Comparison of ENCODE assay signal across 8 cellular contexts in the genomic region with DNA sequence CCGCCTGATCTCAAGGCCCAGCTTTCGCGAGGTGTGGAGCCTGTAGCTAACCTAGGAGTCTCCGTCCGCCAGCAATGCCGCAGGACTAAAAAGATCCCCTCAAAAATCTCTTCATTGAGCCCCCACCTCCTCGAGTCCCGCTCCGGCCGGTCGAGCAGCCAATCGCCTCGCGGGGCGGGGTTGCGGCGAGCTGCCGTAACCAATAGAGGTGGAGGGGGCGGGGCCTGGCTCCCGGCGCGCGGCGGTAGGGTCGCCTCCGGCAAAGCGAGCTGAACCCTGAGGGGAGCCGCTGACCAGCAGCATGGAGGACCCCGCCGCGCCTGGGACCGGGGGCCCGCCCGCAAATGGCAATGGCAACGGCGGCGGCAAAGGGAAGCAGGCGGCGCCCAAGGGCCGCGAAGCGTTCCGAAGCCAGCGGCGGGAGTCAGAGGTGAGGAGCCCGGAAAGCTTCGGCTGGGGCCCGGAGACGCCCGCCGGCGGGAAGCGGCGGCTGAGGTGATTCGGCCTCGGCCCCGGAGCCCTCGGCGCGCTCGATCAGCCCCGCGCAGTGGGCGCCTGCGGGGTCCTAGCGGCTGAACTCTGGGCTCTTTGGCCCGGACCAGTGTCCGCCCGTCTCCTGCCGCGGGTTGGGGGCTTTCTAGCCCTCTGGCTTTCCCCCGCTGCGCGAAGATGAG. TPM values are rescaled to one million over a fixed set of nuclear protein-coding genes. Genes with fewer than 3 reads are reported as not detected.
A peak's percentile ranks its signal among the peaks of the same experiment; 100 is the strongest.
DNase-seq lines count a peak whose midpoint lies in the region; ATAC-seq and TF ChIP-seq lines count a peak whose summit lies in the region.

A gene with protein sequence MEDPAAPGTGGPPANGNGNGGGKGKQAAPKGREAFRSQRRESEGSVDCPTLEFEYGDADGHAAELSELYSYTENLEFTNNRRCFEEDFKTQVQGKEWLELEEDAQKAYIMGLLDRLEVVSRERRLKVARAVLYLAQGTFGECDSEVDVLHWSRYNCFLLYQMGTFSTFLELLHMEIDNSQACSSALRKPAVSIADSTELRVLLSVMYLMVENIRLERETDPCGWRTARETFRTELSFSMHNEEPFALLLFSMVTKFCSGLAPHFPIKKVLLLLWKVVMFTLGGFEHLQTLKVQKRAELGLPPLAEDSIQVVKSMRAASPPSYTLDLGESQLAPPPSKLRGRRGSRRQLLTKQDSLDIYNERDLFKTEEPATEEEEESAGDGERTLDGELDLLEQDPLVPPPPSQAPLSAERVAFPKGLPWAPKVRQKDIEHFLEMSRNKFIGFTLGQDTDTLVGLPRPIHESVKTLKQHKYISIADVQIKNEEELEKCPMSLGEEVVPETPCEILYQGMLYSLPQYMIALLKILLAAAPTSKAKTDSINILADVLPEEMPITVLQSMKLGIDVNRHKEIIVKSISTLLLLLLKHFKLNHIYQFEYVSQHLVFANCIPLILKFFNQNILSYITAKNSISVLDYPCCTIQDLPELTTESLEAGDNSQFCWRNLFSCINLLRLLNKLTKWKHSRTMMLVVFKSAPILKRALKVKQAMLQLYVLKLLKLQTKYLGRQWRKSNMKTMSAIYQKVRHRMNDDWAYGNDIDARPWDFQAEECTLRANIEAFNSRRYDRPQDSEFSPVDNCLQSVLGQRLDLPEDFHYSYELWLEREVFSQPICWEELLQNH (plus strand): TSS at position 261 of the 674 bp plus-strand sequence. CDS start 41 bp downstream, at position 302.

- intact Hi-C loops in Calu3 (cut with micrococcal nuclease; ENCODE audit: unreplicated experiment) = no loop called here

- peaks cover 30% of the 10 kb centered on the region for H3K4me1 Mint-ChIP-seq in Calu3 (ENCODE audit: low read depth, unreplicated experiment)
- peaks cover 16% of the 10 kb centered on the region in 2 donors for H3K4me1 Mint-ChIP-seq in effector memory CD8-positive, alpha-beta T cell (ENCODE audit: low read depth in 2 of 2)

- peak within 1 kb of the TSS; percentile 73 for H3K27ac Mint-ChIP-seq in Calu3 (ENCODE audit: unreplicated experiment)
- H3K27ac Mint-ChIP-seq in effector memory CD8-positive, alpha-beta T cell = peak within 1 kb of the TSS in 1 of 2 donors; percentile 26

- no peak for TF ChIP-seq CTCF in Calu3 (IDR thresholded peaks at IDR 0.05; ENCODE audit: unreplicated experiment)

- peak; percentile 94 for DNase-seq in Calu3
- peak; percentile 89 for DNase-seq in HT1080 (ENCODE audit: low read depth)
- peak; percentile 95 for DNase-seq in NK-92 treated with Interleukin-12 subunit alpha and Interleukin-12 subunit beta, amount 100 ng/mL, for 24 hours (lab: John Stamatoyannopoulos, UW)
- peak; percentile 85 to 87 (median 86) for DNase-seq in effector memory CD8-positive, alpha-beta T cell
- peak; percentile 95 for DNase-seq in mesenteric fat pad (ENCODE audit: low spot score)
- DNase-seq in stimulated activated CD8-positive, alpha-beta memory T cell treated with anti-CD3 and anti-CD28 coated beads, Interleukin-15, amount 100 ng/mL, for 1 hour (ENCODE audit: low read depth) = peak; percentile 82

- peaks cover 25% of the 10 kb centered on the region for H3K36me3 Mint-ChIP-seq in Calu3 (ENCODE audit: insufficient read depth, unreplicated experiment)
- peaks cover 6% of the 10 kb centered on the region for H3K36me3 Mint-ChIP-seq in effector memory CD8-positive, alpha-beta T cell (ENCODE audit: insufficient read depth)

- peaks cover 15% of the 10 kb centered on the region for H3K27me3 Mint-ChIP-seq in Calu3 (ENCODE audit: unreplicated experiment)
- H3K27me3 Mint-ChIP-seq in effector memory CD8-positive, alpha-beta T cell = peaks cover 19 to 37% of the 10 kb centered on the region in 2 donors

- ATAC-seq in GM21381 (IDR thresholded peaks at IDR 0.05; ENCODE audit: unreplicated experiment) = peak; percentile 95
- ATAC-seq in effector memory CD8-positive, alpha-beta T cell (replicated peaks) = peak; percentile 93

- no peaks in the 10 kb centered on the region for H3K9me3 Mint-ChIP-seq in Calu3 (ENCODE audit: low read depth, unreplicated experiment)
- no peaks in the 10 kb centered on the region for H3K9me3 Mint-ChIP-seq in effector memory CD8-positive, alpha-beta T cell

- CTCF ChIA-PET in Calu3 (lab: Charles Lee) = interaction anchor here (0.8 to 2.6 kb wide), 8 partner anchors 11 to 271 kb away, joined by 3 to 21 read pairs (median 4); no protein-coding TSS in a partner anchor
- CTCF ChIA-PET in activated CD8-positive, alpha-beta memory T cell treated with anti-CD3 and anti-CD28 coated beads for 36 hours (lab: Charles Lee) = interaction anchor here (0.6 to 2.2 kb wide), 8 partner anchors 20 to 408 kb away, joined by 3 to 15 read pairs (median 4); no protein-coding TSS in a partner anchor

- BruUV-seq in Calu3 (replicated peaks; lab: Mats Ljungman, UMichigan) = no TSS peak

- POLR2A ChIA-PET in activated CD8-positive, alpha-beta memory T cell treated with anti-CD3 and anti-CD28 coated beads for 36 hours (lab: Charles Lee) = interaction anchor here (0.8 to 1.6 kb wide), 4 partner anchors 28 to 215 kb away, joined by 3 to 9 read pairs (median 4); no protein-coding TSS in a partner anchor

- peak within 1 kb of the TSS; percentile 94 for H3K4me3 Mint-ChIP-seq in Calu3 (ENCODE audit: low read depth, unreplicated experiment)
- peak within 1 kb of the TSS; percentile 94 to 96 for H3K4me3 Mint-ChIP-seq in effector memory CD8-positive, alpha-beta T cell

RNA-seq across cellular contexts. Expression of the gene that starts here (rescaled TPM):
- total RNA-seq in Calu3 (2022) = 10.1 and 13.2 TPM in 2 replicates
- 14.3 and 15.2 TPM in 2 replicates for total RNA-seq in HT1080 (2014; rRNA removed; shearing (Covaris generic))
- polyA plus RNA-seq in HT1080 (2015; cell fraction: cytosol; rRNA removed) = 7.4 and 7.5 TPM in 2 replicates
- polyA plus RNA-seq in HT1080 (2015; cell fraction: nucleus; rRNA removed) = 27.7 and 27.9 TPM in 2 replicates
- 10 to 100 TPM; 27.8 to 28.9 TPM for total RNA-seq in activated CD8-positive, alpha-beta memory T cell treated with anti-CD3 and anti-CD28 coated beads for 36 hours
- total RNA-seq in mesenteric fat pad = 0.19 TPM

Comparison
In these comparisons a context has a peak if more than half of its experiments do, and no peak if none do; other contexts are left out.
1. Peak in every context shown above with its lines: DNase-seq and ATAC-seq.
2. Peak in DNase-seq in mesenteric fat pad; RNA of the gene not detected or under 1 TPM.